Comparison of ENCODE assay signal across 1 cellular context in genomic region chr10:80205478-80206276, GRCh38.
A peak's percentile ranks its signal among the peaks of the same experiment; 100 is the strongest.
TF ChIP-seq lines count a peak whose summit lies in the region.

TSS of gene ANXA11 (minus strand) at chr10:80205537. CDS start at chr10:80172861, 32,676 bp downstream.

TF ChIP-seq in HepG2, 621 proteins besides CTCF, POLR2A, EP300 and RAD21 (continued from another document and continues in another):
- TF ChIP-seq ZNF646 (CRISPR knock-in tag; IDR thresholded peaks at IDR 0.05) (no peak), MNT (IDR thresholded peaks at IDR 0.05) (no peak), RFXANK (CRISPR knock-in tag; IDR thresholded peaks at IDR 0.05) (no peak), ZNF746 (CRISPR knock-in tag; IDR thresholded peaks at IDR 0.05) (no peak), POLR2G (IDR thresholded peaks at IDR 0.05; ENCODE audit: low read depth, low read length) (peak; percentile 95), ZNF614 (CRISPR knock-in tag; IDR thresholded peaks at IDR 0.05; ENCODE audit: borderline replicate concordance) (no peak), ZNF256 (CRISPR knock-in tag; conservative IDR thresholded peaks at IDR 0.05) (no peak), MYC (CRISPR knock-in tag; IDR thresholded peaks at IDR 0.05; ENCODE audit: borderline replicate concordance) (peak; percentile 63; the same call in 1 of the 2 replicates), TOPORS (CRISPR knock-in tag; IDR thresholded peaks at IDR 0.05) (no peak), ZNF501 (CRISPR knock-in tag; IDR thresholded peaks at IDR 0.05) (peak; percentile 43; the same call in 1 of the 2 replicates), ZNF121 (CRISPR knock-in tag; IDR thresholded peaks at IDR 0.05) (peak; percentile 80), ZNF670 (CRISPR knock-in tag; IDR thresholded peaks at IDR 0.05; ENCODE audit: borderline replicate concordance) (peak; percentile 64; the same call in 1 of the 2 replicates), SIX4 (CRISPR knock-in tag; IDR thresholded peaks at IDR 0.05) (no peak), PHF20 (CRISPR knock-in tag; IDR thresholded peaks at IDR 0.05) (peak; percentile 63), RARA (CRISPR knock-in tag; IDR thresholded peaks at IDR 0.05) (no peak; the same call in 1 of the 2 replicates), ZNF775 (CRISPR knock-in tag; IDR thresholded peaks at IDR 0.05; ENCODE audit: borderline replicate concordance) (no peak), MZF1 (CRISPR knock-in tag; IDR thresholded peaks at IDR 0.05; ENCODE audit: borderline replicate concordance) (no peak), KDM5B (CRISPR knock-in tag; IDR thresholded peaks at IDR 0.05; ENCODE audit: borderline replicate concordance) (peak; percentile 19; the same call in 1 of the 2 replicates), ZNF430 (CRISPR knock-in tag; IDR thresholded peaks at IDR 0.05) (no peak), MIER2 (CRISPR knock-in tag; IDR thresholded peaks at IDR 0.05) (no peak), SIN3A (IDR thresholded peaks at IDR 0.05; ENCODE audit: borderline replicate concordance, low read depth, low read length) (peak; percentile 50; the same call in 1 of the 2 replicates), ZNF788 (CRISPR knock-in tag; IDR thresholded peaks at IDR 0.05; ENCODE audit: borderline replicate concordance) (peak; percentile 77; the same call in 1 of the 2 replicates), TCF7 (IDR thresholded peaks at IDR 0.05; ENCODE audit: low read depth) (no peak), AHR (CRISPR knock-in tag; IDR thresholded peaks at IDR 0.05) (no peak), XBP1 (CRISPR knock-in tag; IDR thresholded peaks at IDR 0.05) (no peak), GRHL1 (CRISPR knock-in tag; conservative IDR thresholded peaks at IDR 0.05) (no peak), ZNF570 (CRISPR knock-in tag; IDR thresholded peaks at IDR 0.05; ENCODE audit: borderline replicate concordance) (no peak), TMF1 (CRISPR knock-in tag; IDR thresholded peaks at IDR 0.05; ENCODE audit: low read depth) (no peak), PHF5A (CRISPR knock-in tag; IDR thresholded peaks at IDR 0.05; ENCODE audit: low read depth, unreplicated experiment) (no peak), ZNF883 (CRISPR knock-in tag; IDR thresholded peaks at IDR 0.05; ENCODE audit: not compliant biosample characterization) (no peak), ZKSCAN8 (CRISPR knock-in tag; IDR thresholded peaks at IDR 0.05; ENCODE audit: borderline replicate concordance) (0 out of 2 replicates have a peak, but pooled peaks have one; percentile 37), ZNF619 (CRISPR knock-in tag; IDR thresholded peaks at IDR 0.05) (no peak), FOXO1 (CRISPR knock-in tag; IDR thresholded peaks at IDR 0.05) (no peak), SKIL (CRISPR knock-in tag; IDR thresholded peaks at IDR 0.05; ENCODE audit: borderline replicate concordance) (no peak), BORCS8-MEF2B (CRISPR knock-in tag; IDR thresholded peaks at IDR 0.05) (peak; percentile 43; the same call in 1 of the 2 replicates), ZNF274 (CRISPR knock-in tag; IDR thresholded peaks at IDR 0.05) (peak; percentile 43; the same call in 1 of the 2 replicates), ZNF569 (CRISPR knock-in tag; IDR thresholded peaks at IDR 0.05; ENCODE audit: borderline replicate concordance) (no peak), ZNF790 (CRISPR knock-in tag; IDR thresholded peaks at IDR 0.05; ENCODE audit: borderline replicate concordance) (no peak), YEATS2 (CRISPR knock-in tag; IDR thresholded peaks at IDR 0.05; ENCODE audit: borderline replicate concordance) (0 out of 2 replicates have a peak, but pooled peaks have one; percentile 28), IRF2 (CRISPR knock-in tag; IDR thresholded peaks at IDR 0.05) (0 out of 2 replicates have a peak, but pooled peaks have one; percentile 47), GTF3A (CRISPR knock-in tag; conservative IDR thresholded peaks at IDR 0.05) (no peak), ZKSCAN1 (IDR thresholded peaks at IDR 0.05; ENCODE audit: low read length) (no peak), ZNF557 (CRISPR knock-in tag; IDR thresholded peaks at IDR 0.05) (no peak), TBX2 (CRISPR knock-in tag; IDR thresholded peaks at IDR 0.05; ENCODE audit: borderline replicate concordance) (peak; percentile 42; the same call in 1 of the 2 replicates), REXO4 (CRISPR knock-in tag; IDR thresholded peaks at IDR 0.05; ENCODE audit: borderline replicate concordance) (no peak), NR2C2 (CRISPR knock-in tag; IDR thresholded peaks at IDR 0.05; ENCODE audit: borderline replicate concordance) (peak; percentile 36; the same call in 1 of the 2 replicates), SRSF4 (IDR thresholded peaks at IDR 0.05; ENCODE audit: low read depth, low read length, poor library complexity, severe bottlenecking) (no peak), NR2F6 (IDR thresholded peaks at IDR 0.05) (peak; percentile 49), NR2F6 (CRISPR knock-in tag; IDR thresholded peaks at IDR 0.05) (peak; percentile 57; the same call in 1 of the 2 replicates)
- TF ChIP-seq, protein P1, sequence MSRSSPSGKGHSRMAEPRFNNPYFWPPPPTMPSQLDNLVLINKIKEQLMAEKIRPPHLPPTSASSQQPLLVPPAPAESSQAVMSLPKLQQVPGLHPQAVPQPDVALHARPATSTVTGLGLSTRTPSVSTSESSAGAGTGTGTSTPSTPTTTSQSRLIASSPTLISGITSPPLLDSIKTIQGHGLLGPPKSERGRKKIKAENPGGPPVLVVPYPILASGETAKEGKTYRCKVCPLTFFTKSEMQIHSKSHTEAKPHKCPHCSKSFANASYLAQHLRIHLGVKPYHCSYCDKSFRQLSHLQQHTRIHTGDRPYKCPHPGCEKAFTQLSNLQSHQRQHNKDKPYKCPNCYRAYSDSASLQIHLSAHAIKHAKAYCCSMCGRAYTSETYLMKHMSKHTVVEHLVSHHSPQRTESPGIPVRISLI (CRISPR knock-in tag; IDR thresholded peaks at IDR 0.05; ENCODE audit: borderline replicate concordance), result no peak
- TF ChIP-seq, protein P2, sequence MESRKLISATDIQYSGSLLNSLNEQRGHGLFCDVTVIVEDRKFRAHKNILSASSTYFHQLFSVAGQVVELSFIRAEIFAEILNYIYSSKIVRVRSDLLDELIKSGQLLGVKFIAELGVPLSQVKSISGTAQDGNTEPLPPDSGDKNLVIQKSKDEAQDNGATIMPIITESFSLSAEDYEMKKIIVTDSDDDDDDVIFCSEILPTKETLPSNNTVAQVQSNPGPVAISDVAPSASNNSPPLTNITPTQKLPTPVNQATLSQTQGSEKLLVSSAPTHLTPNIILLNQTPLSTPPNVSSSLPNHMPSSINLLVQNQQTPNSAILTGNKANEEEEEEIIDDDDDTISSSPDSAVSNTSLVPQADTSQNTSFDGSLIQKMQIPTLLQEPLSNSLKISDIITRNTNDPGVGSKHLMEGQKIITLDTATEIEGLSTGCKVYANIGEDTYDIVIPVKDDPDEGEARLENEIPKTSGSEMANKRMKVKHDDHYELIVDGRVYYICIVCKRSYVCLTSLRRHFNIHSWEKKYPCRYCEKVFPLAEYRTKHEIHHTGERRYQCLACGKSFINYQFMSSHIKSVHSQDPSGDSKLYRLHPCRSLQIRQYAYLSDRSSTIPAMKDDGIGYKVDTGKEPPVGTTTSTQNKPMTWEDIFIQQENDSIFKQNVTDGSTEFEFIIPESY (CRISPR knock-in tag; IDR thresholded peaks at IDR 0.05), result 0 out of 2 replicates have a peak, but pooled peaks have one; percentile 9
- TF ChIP-seq, protein P3, sequence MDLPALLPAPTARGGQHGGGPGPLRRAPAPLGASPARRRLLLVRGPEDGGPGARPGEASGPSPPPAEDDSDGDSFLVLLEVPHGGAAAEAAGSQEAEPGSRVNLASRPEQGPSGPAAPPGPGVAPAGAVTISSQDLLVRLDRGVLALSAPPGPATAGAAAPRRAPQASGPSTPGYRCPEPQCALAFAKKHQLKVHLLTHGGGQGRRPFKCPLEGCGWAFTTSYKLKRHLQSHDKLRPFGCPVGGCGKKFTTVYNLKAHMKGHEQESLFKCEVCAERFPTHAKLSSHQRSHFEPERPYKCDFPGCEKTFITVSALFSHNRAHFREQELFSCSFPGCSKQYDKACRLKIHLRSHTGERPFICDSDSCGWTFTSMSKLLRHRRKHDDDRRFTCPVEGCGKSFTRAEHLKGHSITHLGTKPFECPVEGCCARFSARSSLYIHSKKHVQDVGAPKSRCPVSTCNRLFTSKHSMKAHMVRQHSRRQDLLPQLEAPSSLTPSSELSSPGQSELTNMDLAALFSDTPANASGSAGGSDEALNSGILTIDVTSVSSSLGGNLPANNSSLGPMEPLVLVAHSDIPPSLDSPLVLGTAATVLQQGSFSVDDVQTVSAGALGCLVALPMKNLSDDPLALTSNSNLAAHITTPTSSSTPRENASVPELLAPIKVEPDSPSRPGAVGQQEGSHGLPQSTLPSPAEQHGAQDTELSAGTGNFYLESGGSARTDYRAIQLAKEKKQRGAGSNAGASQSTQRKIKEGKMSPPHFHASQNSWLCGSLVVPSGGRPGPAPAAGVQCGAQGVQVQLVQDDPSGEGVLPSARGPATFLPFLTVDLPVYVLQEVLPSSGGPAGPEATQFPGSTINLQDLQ (CRISPR knock-in tag; IDR thresholded peaks at IDR 0.05), result no peak
